Comparison of ENCODE assay signal across 14 cellular contexts in the genomic region with DNA sequence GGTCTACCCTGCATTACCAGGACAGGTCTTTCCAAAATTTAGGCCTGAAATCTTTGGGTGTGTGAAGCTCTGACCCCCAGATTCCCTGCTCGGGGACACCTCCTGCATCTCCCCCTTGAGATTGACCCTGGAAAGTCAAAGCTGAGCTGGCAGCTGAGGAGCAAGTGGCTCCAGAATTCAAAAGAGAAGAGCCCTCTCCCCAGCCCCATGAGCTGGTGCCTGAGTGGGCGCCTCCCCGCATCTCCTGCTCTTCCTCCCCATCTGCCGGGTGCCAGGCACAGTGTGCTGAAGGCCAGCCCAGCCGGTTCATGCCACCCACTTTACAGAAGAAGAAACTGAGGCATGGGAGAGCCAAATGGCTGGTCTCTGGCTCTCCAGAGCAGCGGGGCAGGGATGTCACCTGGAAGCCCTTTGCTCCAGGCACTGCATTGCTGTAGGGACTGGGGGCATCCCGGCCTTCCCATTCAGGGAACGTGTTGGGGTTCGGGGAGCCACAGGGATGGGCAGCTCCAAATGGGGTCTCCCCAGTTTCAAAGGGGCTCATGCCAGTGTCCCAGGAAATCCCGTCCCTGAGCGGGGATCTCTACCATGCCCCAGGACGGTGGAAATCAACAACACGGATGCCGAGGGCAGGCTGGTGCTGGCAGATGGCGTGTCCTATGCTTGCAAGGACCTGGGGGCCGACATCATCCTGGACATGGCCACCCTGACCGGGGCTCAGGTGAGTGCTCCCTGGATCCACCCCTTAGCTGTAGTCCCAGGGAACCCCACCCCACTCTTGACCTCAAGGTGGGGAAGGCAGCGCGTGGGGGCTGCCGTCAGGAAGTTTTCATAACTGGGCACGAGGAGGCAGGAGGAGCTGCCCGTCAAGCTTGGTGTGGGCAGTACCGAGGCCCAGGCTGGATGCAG. TPM values are rescaled to one million over a fixed set of nuclear protein-coding genes. Genes with fewer than 3 reads are reported as not detected.
DNase-seq lines count a peak whose midpoint lies in the region; ATAC-seq, FAIRE-seq and TF ChIP-seq lines count a peak whose summit lies in the region.
"Had no signal": no experiment of that assay in that cellular context is flagged by ENCODE, and none has a peak within 500 bp of the region (broad histone marks: within the 10 kb centered on the region; RNA-seq: fewer than 3 reads in every experiment).

No MANE protein-coding gene starts in this region.

- no peaks in the 10 kb centered on the region for H3K27me3 Mint-ChIP-seq in activated T-cell treated with anti-CD3 and anti-CD28 coated beads, Interleukin-2, amount 50 U/mL, for 72 hours (ENCODE audit: low read depth)
- H3K27me3 Mint-ChIP-seq: naive thymus-derived CD4-positive, alpha-beta T cell had no signal

- TF ChIP-seq CTCF in NB4 (IDR thresholded peaks at IDR 0.05; ENCODE audit: low read depth, low read length) (no peak), sigmoid colon (IDR thresholded peaks at IDR 0.05) (no peak)

- H3K27ac Mint-ChIP-seq in activated T-cell treated with anti-CD3 and anti-CD28 coated beads, Interleukin-2, amount 50 U/mL, for 72 hours = peak overlapping the region; percentile 54

- no peak for ATAC-seq in activated T-cell treated with anti-CD3 and anti-CD28 coated beads, Interleukin-2, amount 50 U/mL, for 72 hours (replicated peaks in 1 of 2)
- no peak for ATAC-seq in GM19397 (IDR thresholded peaks at IDR 0.05; ENCODE audit: unreplicated experiment)
- ATAC-seq: left colon; naive thymus-derived CD4-positive, alpha-beta T cell had no signal

- no peak for TF ChIP-seq EP300 in sigmoid colon (IDR thresholded peaks at IDR 0.05)

- peaks cover 0 to 13% (median 0%) of the 10 kb centered on the region in 4 donors for H3K36me3 ChIP-seq in sigmoid colon
- H3K36me3 ChIP-seq in small intestine (ENCODE audit: control insufficient read depth in 2 of 2, insufficient read depth in 2 of 2, low read length in 2 of 2) = peaks cover 0 to 2% of the 10 kb centered on the region in 2 donors

- 95% methylated on average over 23 of the region's 23 CpGs for WGBS in sigmoid colon, 2 donors
- WGBS in small intestine, 3 donors = 94 to 97% (median 95%) methylated on average over 23 of the region's 23 CpGs

- H3K9me3 ChIP-seq in sigmoid colon = no peaks in the 10 kb centered on the region
- no peaks in the 10 kb centered on the region for H3K9me3 ChIP-seq in small intestine (ENCODE audit: control insufficient read depth, low read depth)

- H3K36me3 Mint-ChIP-seq in activated T-cell treated with anti-CD3 and anti-CD28 coated beads, Interleukin-2, amount 50 U/mL, for 72 hours (ENCODE audit: insufficient read depth in 2 of 2) = no peaks in the 10 kb centered on the region

- intact Hi-C loops in sigmoid colon (cut with DNase I) = no loop called here

- DNase-seq in activated T-cell treated with anti-CD3 and anti-CD28 coated beads, Interleukin-2, amount 50 U/mL, for 72 hours = peak in 1 of 2 donors; percentile 0
- DNase-seq in activated T-cell treated with anti-CD3 and anti-CD28 coated beads for 4 hours (no peak), NB4 (ENCODE audit: low read depth) (peak; percentile 1), islet precursor cell (peak; percentile 48), sigmoid colon (peak; percentile 55), caudate nucleus (lab: John Stamatoyannopoulos, UW) (no peak), small intestine (no peak)
- DNase-seq: NCI-H2171; SHP77; stimulated activated naive CD4-positive, alpha-beta T cell treated with Interleukin-2 at 50 U/mL for 16 hours had no signal

- no peaks in the 10 kb centered on the region for H3K9me3 Mint-ChIP-seq in activated T-cell treated with anti-CD3 and anti-CD28 coated beads, Interleukin-2, amount 50 U/mL, for 72 hours

- H3K4me3 Mint-ChIP-seq in activated T-cell treated with anti-CD3 and anti-CD28 coated beads, Interleukin-2, amount 50 U/mL, for 72 hours = no peak overlapping the region
- H3K4me3 Mint-ChIP-seq: naive thymus-derived CD4-positive, alpha-beta T cell had no signal

- H3K4me3 ChIP-seq in NB4 (ENCODE audit: low read depth, low read length) = no peak overlapping the region
- H3K4me3 ChIP-seq in sigmoid colon = no peak overlapping the region
- H3K4me3 ChIP-seq in small intestine (ENCODE audit: low read depth in 1 of 2, low read length in 2 of 2) = no peak overlapping the region

- no peak for FAIRE-seq in small intestine (lab: Jason Lieb, UNC)
- FAIRE-seq: colon had no signal

- TF ChIP-seq POLR2A in NB4 (IDR thresholded peaks at IDR 0.05; ENCODE audit: extremely low read depth, insufficient read length) (no peak), sigmoid colon (IDR thresholded peaks at IDR 0.05) (no peak)

- H3K4me1 Mint-ChIP-seq in activated T-cell treated with anti-CD3 and anti-CD28 coated beads, Interleukin-2, amount 50 U/mL, for 72 hours (ENCODE audit: low read depth) = no peaks in the 10 kb centered on the region

- no peaks in the 10 kb centered on the region for H3K27me3 ChIP-seq in sigmoid colon
- no peaks in the 10 kb centered on the region for H3K27me3 ChIP-seq in small intestine (ENCODE audit: control insufficient read depth in 2 of 2, insufficient read depth in 2 of 2, low read length in 2 of 2)

- no peaks in the 10 kb centered on the region for H3K4me1 ChIP-seq in sigmoid colon
- H3K4me1 ChIP-seq in small intestine (ENCODE audit: control insufficient read depth in 2 of 2, insufficient read depth in 1 of 2, low read depth in 1 of 2, low read length in 1 of 2) = no peaks in the 10 kb centered on the region

- no peak overlapping the region for H3K27ac ChIP-seq in sigmoid colon
- no peak overlapping the region for H3K27ac ChIP-seq in caudate nucleus (ENCODE audit: low read depth, low read length)
- H3K27ac ChIP-seq in small intestine (ENCODE audit: low read depth in 1 of 2, low read length in 1 of 2) = no peak overlapping the region

RNA-seq across cellular contexts. Expression of a gene that starts 20.5 kb away (rescaled TPM):
- total RNA-seq in activated T-cell treated with anti-CD3 and anti-CD28 coated beads, Interleukin-2, amount 50 U/mL, for 72 hours = 10 to 100 TPM; 25.7 to 29.0 TPM
- total RNA-seq in sigmoid colon = 10 to 100 TPM; 22.9 to 65.1 (median 46.0) TPM
- polyA plus RNA-seq in sigmoid colon (10 to 100 TPM; 10.6 to 26.5 (median 16.8) TPM), small intestine (10 to 100 TPM; 16.5 to 29.7 (median 22.9) TPM)

Comparison
In these comparisons a context has a peak if more than half of its experiments do, and no peak if none do; other contexts are left out.
1. DNase-seq: peak in NB4 (single experiment), islet precursor cell (single experiment) and sigmoid colon (single experiment); none in activated T-cell treated with anti-CD3 and anti-CD28 coated beads for 4 hours (single experiment), caudate nucleus (0 of 61) and small intestine (single experiment).